In genomic region chr22:23076896-23077572, GRCh38 we compare ENCODE assay signal across 21 cellular contexts.
"Had no signal": no experiment of that assay in that cellular context is flagged by ENCODE, and none has a peak within 500 bp of the region (broad histone marks: within the 10 kb centered on the region; RNA-seq: fewer than 3 reads in every experiment).

No MANE protein-coding gene starts in this region.

- DNase-seq: activated B cell treated with CpG ODN at 0.5 μM for 24 hours; activated CD4-positive, alpha-beta T cell treated with anti-CD3 and anti-CD28 coated beads for 36 hours; activated CD4-positive, alpha-beta T cell treated with anti-CD3 and anti-CD28 coated beads, Interleukin-2, amount 50 U/mL, for 4 hours; activated CD8-positive, alpha-beta memory T cell treated with anti-CD3 and anti-CD28 coated beads for 24 hours; activated CD8-positive, alpha-beta memory T cell treated with anti-CD3 and anti-CD28 coated beads, Interleukin-2, amount 50 U/mL, for 4 hours; activated naive CD4-positive, alpha-beta T cell; activated T-cell treated with anti-CD3 and anti-CD28 coated beads, Interleukin-2, amount 50 U/mL, for 24 hours; lower lobe of right lung; mesendoderm; naive B cell; retina; spleen; stimulated activated CD4-positive, alpha-beta T cell treated with anti-CD3 and anti-CD28 coated beads, Interleukin-4, amount 100 ng/mL, for 1 hour; stimulated activated naive CD4-positive, alpha-beta T cell; T1000; thyroid gland had no signal

- FAIRE-seq: keratinocyte had no signal

- ATAC-seq: activated CD4-positive, alpha-beta T cell treated with anti-CD3 and anti-CD28 coated beads for 36 hours; activated T-helper 17 cell treated with anti-CD3 and anti-CD28 coated beads, Interleukin-2, amount 50 U/mL, for 72 hours; lower lobe of right lung had no signal

- H3K9me3 ChIP-seq: lower lobe of right lung, spleen, thyroid gland had no signal

- H3K36me3 ChIP-seq: lower lobe of right lung, spleen, thyroid gland had no signal

- H3K27ac Mint-ChIP-seq: activated B cell treated with CpG ODN at 0.5 μM for 24 hours; activated CD4-positive, alpha-beta T cell treated with anti-CD3 and anti-CD28 coated beads for 36 hours; activated naive CD8-positive, alpha-beta T cell; activated T-cell treated with anti-CD3 and anti-CD28 coated beads, Interleukin-2, amount 50 U/mL, for 24 hours; activated T-helper 17 cell treated with anti-CD3 and anti-CD28 coated beads, Interleukin-2, amount 50 U/mL, for 72 hours had no signal

- H3K4me3 Mint-ChIP-seq: activated B cell treated with CpG ODN at 0.5 μM for 24 hours; activated CD4-positive, alpha-beta T cell treated with anti-CD3 and anti-CD28 coated beads for 36 hours; activated naive CD8-positive, alpha-beta T cell; activated T-cell treated with anti-CD3 and anti-CD28 coated beads, Interleukin-2, amount 50 U/mL, for 24 hours; activated T-helper 17 cell treated with anti-CD3 and anti-CD28 coated beads, Interleukin-2, amount 50 U/mL, for 72 hours had no signal

- H3K9me3 Mint-ChIP-seq: activated B cell treated with CpG ODN at 0.5 μM for 24 hours; activated T-cell treated with anti-CD3 and anti-CD28 coated beads, Interleukin-2, amount 50 U/mL, for 24 hours; activated T-helper 17 cell treated with anti-CD3 and anti-CD28 coated beads, Interleukin-2, amount 50 U/mL, for 72 hours; naive B cell had no signal

- H3K4me1 ChIP-seq: lower lobe of right lung, thyroid gland had no signal

- H3K27me3 Mint-ChIP-seq: activated B cell treated with CpG ODN at 0.5 μM for 24 hours had no signal

- H3K27ac ChIP-seq: coronary artery, epithelial cell of prostate, lower lobe of right lung, thyroid gland had no signal

- H3K4me3 ChIP-seq: coronary artery, lower lobe of right lung, spleen, thyroid gland had no signal

- H3K36me3 Mint-ChIP-seq: activated naive CD8-positive, alpha-beta T cell had no signal

- H3K27me3 ChIP-seq: thyroid gland had no signal
